Comparison of ENCODE assay signal across 28 cellular contexts in the genomic region with DNA sequence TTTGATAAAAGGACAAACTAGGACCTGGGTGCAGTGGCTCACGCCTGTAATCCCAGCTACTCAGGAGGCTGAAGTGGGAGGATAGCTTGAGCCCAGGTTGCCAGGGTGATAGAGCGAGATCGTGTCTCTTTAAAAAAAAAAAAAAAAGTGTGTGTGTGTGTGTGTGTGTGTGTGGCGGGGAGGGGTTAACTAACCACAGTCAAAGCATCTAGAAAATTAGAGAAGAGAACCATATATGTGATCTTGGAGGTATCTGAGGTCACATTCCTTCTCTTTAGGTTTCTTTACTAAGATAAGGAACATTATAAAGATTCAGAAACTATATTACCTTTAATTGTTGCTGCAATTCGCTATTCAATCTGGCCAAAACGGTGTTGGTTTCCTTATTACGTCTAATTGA.
"Had no signal": no experiment of that assay in that cellular context is flagged by ENCODE, and none has a peak within 500 bp of the region (broad histone marks: within the 10 kb centered on the region; RNA-seq: fewer than 3 reads in every experiment).

No MANE protein-coding gene starts in this region.

- FAIRE-seq: RCC 7860 had no signal

- H3K4me1 ChIP-seq: SJSA1 had no signal

- H3K4me3 Mint-ChIP-seq: activated CD8-positive, alpha-beta T cell treated with anti-CD3 and anti-CD28 coated beads, Interleukin-2, amount 10 ng/mL, durations not matched to agents 7 days and 5 days; activated naive CD8-positive, alpha-beta T cell; IgD-negative memory B cell; T-helper 1 cell treated with Interleukin-12 subunit alpha and Interleukin-12 subunit beta and Interleukin-4 antibody, amounts not matched to agents 30 μg/mL and 1 μg/mL, for 36 hours; WTC11 had no signal

- H3K27ac Mint-ChIP-seq: activated CD8-positive, alpha-beta T cell treated with anti-CD3 and anti-CD28 coated beads, Interleukin-2, amount 10 ng/mL, durations not matched to agents 7 days and 5 days; activated naive CD8-positive, alpha-beta T cell; IgD-negative memory B cell; T-helper 1 cell treated with Interleukin-12 subunit alpha and Interleukin-12 subunit beta and Interleukin-4 antibody, amounts not matched to agents 30 μg/mL and 1 μg/mL, for 36 hours; WTC11 had no signal

- ATAC-seq: activated CD8-positive, alpha-beta T cell treated with anti-CD3 and anti-CD28 coated beads, Interleukin-2, amount 10 ng/mL, durations not matched to agents 7 days and 5 days; PC-3; SK-N-SH treated with all-trans-retinoic acid at 6 μM for 48 hours; WTC11 had no signal

- DNase-seq: activated CD4-positive, alpha-beta T cell treated with anti-CD3 and anti-CD28 coated beads for 48 hours; activated CD4-positive, alpha-beta T cell treated with anti-CD3 and anti-CD28 coated beads, Interleukin-2, amount 50 U/mL, for 4 hours; activated CD4-positive, CD25-positive, alpha-beta regulatory T cell treated with anti-CD3 and anti-CD28 coated beads, Interleukin-2, amount 50 U/mL, for 72 hours; activated CD8-positive, alpha-beta memory T cell treated with anti-CD3 and anti-CD28 coated beads, Interleukin-2, amount 50 U/mL, for 48 hours; activated CD8-positive, alpha-beta T cell treated with anti-CD3 and anti-CD28 coated beads, Interleukin-2, amount 10 ng/mL, durations not matched to agents 7 days and 5 days; activated effector memory CD4-positive, alpha-beta T cell treated with Interleukin-2 at 50 U/mL for 16 hours; activated naive CD4-positive, alpha-beta T cell; activated T-cell treated with anti-CD3 and anti-CD28 coated beads, Interleukin-2, amount 50 U/mL, for 1 hour; brain microvascular endothelial cell; cerebellar nuclear complex; MM.1S; NCI-H1092; NCI-H1417; NCI-H1694; NCI-H2029; NCI-H345; NCI-H510A; NCI-H526 treated with DMSO at 0.1 percent for 48 hours; NK-92 treated with Interleukin-12 subunit alpha and Interleukin-12 subunit beta, amount 100 ng/mL, for 24 hours; PC-3; SHP77 had no signal

- H3K27me3 Mint-ChIP-seq: activated naive CD8-positive, alpha-beta T cell; IgD-negative memory B cell had no signal

- H3K4me3 ChIP-seq: SJSA1 had no signal

- H3K9me3 ChIP-seq: SJSA1 had no signal

- H3K27me3 ChIP-seq: brain microvascular endothelial cell, SJSA1 had no signal

- H3K27ac ChIP-seq: brain microvascular endothelial cell, SJSA1 had no signal

- H3K4me1 Mint-ChIP-seq: WTC11 had no signal

- H3K9me3 Mint-ChIP-seq: IgD-negative memory B cell; T-helper 1 cell treated with Interleukin-12 subunit alpha and Interleukin-12 subunit beta and Interleukin-4 antibody, amounts not matched to agents 30 μg/mL and 1 μg/mL, for 36 hours; WTC11 had no signal
